ENCODE assay signal across 9 cellular contexts in the genomic region with DNA sequence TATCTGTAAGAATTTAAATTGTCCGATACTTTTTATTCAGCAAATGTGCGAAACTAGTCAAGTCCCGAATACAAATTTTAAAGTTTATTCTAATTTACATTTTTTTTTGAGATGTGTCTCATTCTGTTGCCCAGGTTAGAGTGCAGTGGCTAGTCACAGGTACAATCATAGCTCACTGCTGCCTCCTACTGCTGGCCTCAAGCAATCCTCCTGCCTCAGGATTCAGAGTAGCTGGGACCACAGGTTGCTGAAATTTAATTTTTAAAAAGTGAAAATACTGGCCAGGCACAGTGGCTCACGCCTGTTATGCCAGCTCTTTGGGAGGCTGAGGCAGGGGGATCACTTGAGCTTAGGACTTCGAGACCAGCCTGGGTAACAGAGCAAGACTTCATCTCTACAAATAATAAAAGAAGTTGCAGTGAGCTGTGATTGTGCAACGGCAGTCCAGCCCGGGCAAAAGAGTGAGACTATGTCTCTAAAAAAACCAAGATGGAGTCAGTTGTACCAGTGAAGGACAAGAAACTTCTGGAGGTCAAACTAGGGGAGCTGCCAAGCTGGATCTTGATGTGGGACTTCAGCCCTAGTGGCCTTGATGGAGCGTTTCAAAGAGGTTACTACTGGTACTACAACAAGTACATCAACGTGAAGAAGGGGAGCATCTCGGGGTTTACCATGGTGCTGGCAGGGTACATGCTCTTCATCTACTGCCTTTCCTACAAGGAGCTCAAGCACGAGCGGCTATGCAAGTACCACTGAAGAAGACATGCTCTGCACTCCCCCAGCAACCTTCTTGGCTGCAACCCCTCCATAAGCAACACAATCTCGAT. TPM values are rescaled to one million over a fixed set of nuclear protein-coding genes. Genes with fewer than 3 reads are reported as not detected.
DNase-seq lines count a peak whose midpoint lies in the region; ATAC-seq, FAIRE-seq and TF ChIP-seq lines count a peak whose summit lies in the region.
"Had no signal": no experiment of that assay in that cellular context is flagged by ENCODE, and none has a peak within 500 bp of the region (broad histone marks: within the 10 kb centered on the region; RNA-seq: fewer than 3 reads in every experiment).

No MANE protein-coding gene starts in this region.

- BruUV-seq in HepG2 (replicated peaks; lab: Mats Ljungman, UMichigan), result no TSS peak

- H3K9me3 ChIP-seq in HepG2 (ENCODE audit: low read length) (no peaks in the 10 kb centered on the region), uterus (no peaks in the 10 kb centered on the region)
- H3K9me3 ChIP-seq: BLaER1 had no signal

- H3K79me2 ChIP-seq in HepG2 (ENCODE audit: insufficient read depth, low read length), result peaks cover 29% of the 10 kb centered on the region

- no peak for TF ChIP-seq POLR2A in HepG2 (IDR thresholded peaks at IDR 0.05; ENCODE audit: insufficient read depth in 1 of 2, low read depth in 2 of 2, low read length in 2 of 2)
- no peak for TF ChIP-seq POLR2A in uterus (IDR thresholded peaks at IDR 0.05)

- FAIRE-seq in HepG2 (lab: Jason Lieb, UNC), result peak; percentile 37

- intact Hi-C loops in HepG2 (cut with micrococcal nuclease; ENCODE audit: unreplicated experiment) (loop anchor here (1.0 to 10.0 kb wide), 3 partner anchors 71 to 336 kb away; no protein-coding TSS in a partner anchor), uterus (cut with DNase I; ENCODE audit: low total_unique reads) (no loop called here), posterior cingulate gyrus (cut with DNase I) (loop anchor here (5.0 kb wide), 1 partner anchor 69 kb away; no protein-coding TSS in a partner anchor)

- H3K4me1 ChIP-seq in HepG2 (ENCODE audit: insufficient read depth, low read length), result peaks cover 26% of the 10 kb centered on the region
- H3K4me1 ChIP-seq in uterus, result peaks cover 5 to 6% of the 10 kb centered on the region in 2 donors

- CTCF ChIA-PET in RWPE1 (lab: Yijun Ruan, JAX) (interaction anchor here (0.6 to 3.7 kb wide), 4 partner anchors 11 to 190 kb away, joined by 3 to 14 read pairs (median 4); no protein-coding TSS in a partner anchor), HepG2 (lab: Yijun Ruan, JAX; ENCODE audit: low intra/inter-chr PET ratio, low total read pairs) (interaction anchor here (1.2 to 4.8 kb wide), 4 partner anchors 72 to 184 kb away, joined by 4 to 57 read pairs (median 6); no protein-coding TSS in a partner anchor)

- H3K27me3 ChIP-seq in HepG2 (ENCODE audit: control insufficient read depth in 1 of 2, insufficient read depth in 2 of 2, low read length in 2 of 2) (no peaks in the 10 kb centered on the region; a peak in 1 of 5 replicates), uterus (no peaks in the 10 kb centered on the region)
- H3K27me3 ChIP-seq: BLaER1 had no signal

- H3K4me3 ChIP-seq in HepG2 (replicated peaks in 1 of 3; ENCODE audit: insufficient read depth in 1 of 3, low read depth in 2 of 3, low read length in 3 of 3), result no peak overlapping the region
- no peak overlapping the region for H3K4me3 ChIP-seq in uterus
- H3K4me3 ChIP-seq: BLaER1 had no signal

- in situ Hi-C loops in HepG2 (cut with HindIII; ENCODE audit: extremely low pct_ligation_motif_present, low pct_unique_long_range_greater_than_20kb), result loop anchor here (5.0 to 10.0 kb wide), 2 partner anchors 69 to 186 kb away; no protein-coding TSS in a partner anchor

- H3K9me3 Mint-ChIP-seq in activated naive CD8-positive, alpha-beta T cell treated with anti-CD3 and anti-CD28 coated beads, Interleukin-2, amount 50 U/mL, for 24 hours, result no peaks in the 10 kb centered on the region

- peak; percentile 40; the same call in 1 of the 2 replicates for TF ChIP-seq RAD21 in HepG2 (CRISPR knock-in tag; IDR thresholded peaks at IDR 0.05)

- peak; percentile 25 for DNase-seq in NCI-H1694 treated with DMSO at 0.1 percent for 48 hours (lab: John Stamatoyannopoulos, UW)
- DNase-seq in NCI-H1694 (lab: John Stamatoyannopoulos, UW), result no peak
- no peak for DNase-seq in RWPE1 (ENCODE audit: low spot score)
- peak; percentile 58 for DNase-seq in activated naive CD8-positive, alpha-beta T cell treated with anti-CD3 and anti-CD28 coated beads, Interleukin-2, amount 50 U/mL, for 24 hours
- DNase-seq in HepG2 (ENCODE audit: low spot score), result peak; percentile 57
- no peak for DNase-seq in uterus
- DNase-seq in posterior cingulate gyrus, result no peak

- no peak overlapping the region for H3K4me2 ChIP-seq in HepG2 (ENCODE audit: low read depth, low read length)
- H3K4me2 ChIP-seq: BLaER1 had no signal

- 93% methylated on average over 13 of the region's 13 CpGs for WGBS in HepG2 (ENCODE audit: low lambda C conversion rate)

- H2AFZ ChIP-seq in HepG2 (ENCODE audit: low read length), result no peak overlapping the region

- peaks cover 3% of the 10 kb centered on the region; the same call in 1 of the 2 replicates for H4K20me1 ChIP-seq in HepG2 (ENCODE audit: insufficient read depth, low read length)

- H3K4me1 Mint-ChIP-seq in activated naive CD8-positive, alpha-beta T cell treated with anti-CD3 and anti-CD28 coated beads, Interleukin-2, amount 50 U/mL, for 24 hours, result peaks cover 34% of the 10 kb centered on the region

- H3K36me3 Mint-ChIP-seq in activated naive CD8-positive, alpha-beta T cell treated with anti-CD3 and anti-CD28 coated beads, Interleukin-2, amount 50 U/mL, for 24 hours (ENCODE audit: low read depth), result peaks cover 52% of the 10 kb centered on the region

- POLR2A ChIA-PET in RWPE1 (lab: Yijun Ruan, JAX; ENCODE audit: low non-redundant PET), result no interaction called here
- POLR2A ChIA-PET in HepG2 (lab: Yijun Ruan, JAX), result interaction anchor here (1.0 to 2.7 kb wide), 3 partner anchors 10 to 71 kb away, joined by 3 to 23 read pairs (median 3); a partner anchor contains a TSS

- no peak for TF ChIP-seq EP300 in HepG2 (IDR thresholded peaks at IDR 0.05; ENCODE audit: low read depth in 2 of 2, low read length in 2 of 2)
- TF ChIP-seq EP300 in HepG2 (CRISPR knock-in tag; IDR thresholded peaks at IDR 0.05; ENCODE audit: borderline replicate concordance), result no peak

- H3K36me3 ChIP-seq in HepG2 (replicated peaks in 1 of 2; ENCODE audit: control insufficient read depth in 1 of 2, insufficient read depth in 2 of 2, low read length in 2 of 2), result peaks cover 10 to 32% of the 10 kb centered on the region in 2 experiments
- no peaks in the 10 kb centered on the region for H3K36me3 ChIP-seq in uterus

- H3K4me3 Mint-ChIP-seq in activated naive CD8-positive, alpha-beta T cell treated with anti-CD3 and anti-CD28 coated beads, Interleukin-2, amount 50 U/mL, for 24 hours, result no peak overlapping the region

- no peak overlapping the region for H3K27ac Mint-ChIP-seq in activated naive CD8-positive, alpha-beta T cell treated with anti-CD3 and anti-CD28 coated beads, Interleukin-2, amount 50 U/mL, for 24 hours

- H3K9ac ChIP-seq in HepG2 (ENCODE audit: insufficient read depth, low read depth, low read length), result no peak overlapping the region
- H3K9ac ChIP-seq: BLaER1 had no signal

- H3K27ac ChIP-seq in RWPE1 (no peak overlapping the region), HepG2 (ENCODE audit: extremely low read length, insufficient read depth, low read length) (no peak overlapping the region), uterus (no peak overlapping the region)
- H3K27ac ChIP-seq: BLaER1 had no signal

- peak; percentile 59 for ATAC-seq in activated naive CD8-positive, alpha-beta T cell treated with anti-CD3 and anti-CD28 coated beads, Interleukin-2, amount 50 U/mL, for 24 hours
- peak; percentile 63 for ATAC-seq in HepG2
- no peak for ATAC-seq in HG02885 (IDR thresholded peaks at IDR 0.05; ENCODE audit: poor library complexity, unreplicated experiment)

- no peaks in the 10 kb centered on the region for H3K27me3 Mint-ChIP-seq in activated naive CD8-positive, alpha-beta T cell treated with anti-CD3 and anti-CD28 coated beads, Interleukin-2, amount 50 U/mL, for 24 hours

- TF ChIP-seq CTCF in RWPE1 (conservative IDR thresholded peaks at IDR 0.05; ENCODE audit: low read depth) (peak; percentile 45), HepG2 (CRISPR knock-in tag; IDR thresholded peaks at IDR 0.05) (peak; percentile 70), uterus (IDR thresholded peaks at IDR 0.05) (peak in 3 of 4 experiments; percentile 36 to 46 (median 38))

RNA-seq across cellular contexts. Expression of a gene that starts 5.6 kb away (rescaled TPM):
- total RNA-seq in HepG2 (2016; rRNA removed; fragmentation: Illumina TruSeq; extraction: Trizol) (16.2 and 25.5 TPM in 2 replicates), uterus (10 to 100 TPM in 3 of 4 donors, 1 to 10 TPM in 1; 2.4 to 41.8 (median 17.8) TPM)
- 6.2 and 6.5 TPM in 2 replicates for total RNA-seq in HepG2 (2016; cell fraction: cytosol; rRNA removed; fragmentation: Illumina TruSeq; extraction: Trizol; ENCODE audit: low read depth)
- total RNA-seq in HepG2 (2016; cell fraction: insoluble cytoplasmic fraction; rRNA removed; fragmentation: Illumina TruSeq; extraction: Trizol), result 17.1 and 25.1 TPM in 2 replicates
- total RNA-seq in HepG2 (2016; cell fraction: membrane; rRNA removed; fragmentation: Illumina TruSeq; extraction: Trizol), result 4.8 and 7.5 TPM in 2 replicates
- total RNA-seq in HepG2 (2016; cell fraction: nucleus; rRNA removed; fragmentation: Illumina TruSeq; extraction: Trizol), result 40.2 and 43.9 TPM in 2 replicates
- 19.6 and 21.1 TPM in 2 replicates for polyA plus RNA-seq in HepG2 (2011; rRNA removed)
- 7.1 and 7.7 TPM in 2 replicates for polyA plus RNA-seq in HepG2 (2011; cell fraction: cytosol; rRNA removed)
- polyA plus RNA-seq in HepG2 (2011; cell fraction: nucleus; rRNA removed), result 33.9 and 48.5 TPM in 2 replicates
- polyA plus RNA-seq in HepG2 (2012), result 20.6 and 26.0 TPM in 2 replicates
- polyA plus RNA-seq in HepG2 (2016; cell fraction: cytosol; fragmentation: Illumina TruSeq; extraction: Trizol; ENCODE audit: low read depth), result 1.7 and 1.9 TPM in 2 replicates
- 15.7 and 18.4 TPM in 2 replicates for polyA plus RNA-seq in HepG2 (2016; cell fraction: insoluble cytoplasmic fraction; fragmentation: Illumina TruSeq; extraction: Trizol; ENCODE audit: low read depth)
- polyA plus RNA-seq in HepG2 (2016; cell fraction: membrane; fragmentation: Illumina TruSeq; extraction: Trizol; ENCODE audit: low read depth), result 2.1 and 3.4 TPM in 2 replicates
- polyA plus RNA-seq in HepG2 (2016; cell fraction: nucleus; fragmentation: Illumina TruSeq; extraction: Trizol; ENCODE audit: insufficient read depth, low read depth), result 81.7 and 89.2 TPM in 2 replicates
- 8.5 and 12.3 TPM in 2 replicates for polyA minus RNA-seq in HepG2 (2011; rRNA and poly(A)+ RNA removed; ENCODE audit: low replicate concordance)
- polyA minus RNA-seq in HepG2 (2011; cell fraction: cytosol; rRNA and poly(A)+ RNA removed), result 3.9 and 5.4 TPM in 2 replicates
- 61.8 and 78.0 TPM in 2 replicates for polyA minus RNA-seq in HepG2 (2011; cell fraction: nucleus; rRNA and poly(A)+ RNA removed)

RNA-seq across cellular contexts. Expression of a gene that starts 14.8 kb away (rescaled TPM):
- total RNA-seq in HepG2 (2016; rRNA removed; fragmentation: Illumina TruSeq; extraction: Trizol), result 503 and 539 TPM in 2 replicates
- total RNA-seq in HepG2 (2016; cell fraction: cytosol; rRNA removed; fragmentation: Illumina TruSeq; extraction: Trizol; ENCODE audit: low read depth), result 84.1 and 89.7 TPM in 2 replicates
- total RNA-seq in HepG2 (2016; cell fraction: insoluble cytoplasmic fraction; rRNA removed; fragmentation: Illumina TruSeq; extraction: Trizol), result 489 and 528 TPM in 2 replicates
- total RNA-seq in HepG2 (2016; cell fraction: membrane; rRNA removed; fragmentation: Illumina TruSeq; extraction: Trizol), result 116 and 157 TPM in 2 replicates
- total RNA-seq in HepG2 (2016; cell fraction: nucleus; rRNA removed; fragmentation: Illumina TruSeq; extraction: Trizol), result 878 and 919 TPM in 2 replicates
- polyA plus RNA-seq in HepG2 (2011; rRNA removed), result 622 and 684 TPM in 2 replicates
- 569 and 613 TPM in 2 replicates for polyA plus RNA-seq in HepG2 (2011; cell fraction: cytosol; rRNA removed)
- 1,237 and 1,431 TPM in 2 replicates for polyA plus RNA-seq in HepG2 (2011; cell fraction: nucleus; rRNA removed)
- 388 and 421 TPM in 2 replicates for polyA plus RNA-seq in HepG2 (2012)
- polyA plus RNA-seq in HepG2 (2016; cell fraction: cytosol; fragmentation: Illumina TruSeq; extraction: Trizol; ENCODE audit: low read depth), result 39.4 and 49.0 TPM in 2 replicates
- 620 and 627 TPM in 2 replicates for polyA plus RNA-seq in HepG2 (2016; cell fraction: insoluble cytoplasmic fraction; fragmentation: Illumina TruSeq; extraction: Trizol; ENCODE audit: low read depth)
- 60.1 and 80.5 TPM in 2 replicates for polyA plus RNA-seq in HepG2 (2016; cell fraction: membrane; fragmentation: Illumina TruSeq; extraction: Trizol; ENCODE audit: low read depth)
- 1,021 and 1,036 TPM in 2 replicates for polyA plus RNA-seq in HepG2 (2016; cell fraction: nucleus; fragmentation: Illumina TruSeq; extraction: Trizol; ENCODE audit: insufficient read depth, low read depth)
- polyA minus RNA-seq in HepG2 (2011; rRNA and poly(A)+ RNA removed; ENCODE audit: low replicate concordance), result 1,158 and 1,526 TPM in 2 replicates
- polyA minus RNA-seq in HepG2 (2011; cell fraction: cytosol; rRNA and poly(A)+ RNA removed), result 501 and 518 TPM in 2 replicates
- polyA minus RNA-seq in HepG2 (2011; cell fraction: nucleus; rRNA and poly(A)+ RNA removed), result 2,012 and 2,066 TPM in 2 replicates
- 100 to 1,000 TPM; 576 to 943 (median 602) TPM for total RNA-seq in uterus

RNA-seq across cellular contexts. Expression of a gene that starts 15.5 kb away (rescaled TPM):
- total RNA-seq in HepG2 (2016; rRNA removed; fragmentation: Illumina TruSeq; extraction: Trizol) (31.9 and 68.8 TPM in 2 replicates), uterus (10 to 100 TPM; 34.8 to 100.0 (median 69.8) TPM)
- 28.2 and 32.1 TPM in 2 replicates for total RNA-seq in HepG2 (2016; cell fraction: cytosol; rRNA removed; fragmentation: Illumina TruSeq; extraction: Trizol; ENCODE audit: low read depth)
- total RNA-seq in HepG2 (2016; cell fraction: insoluble cytoplasmic fraction; rRNA removed; fragmentation: Illumina TruSeq; extraction: Trizol), result 34.8 and 63.6 TPM in 2 replicates
- total RNA-seq in HepG2 (2016; cell fraction: membrane; rRNA removed; fragmentation: Illumina TruSeq; extraction: Trizol), result 29.6 and 34.9 TPM in 2 replicates
- 128 and 149 TPM in 2 replicates for total RNA-seq in HepG2 (2016; cell fraction: nucleus; rRNA removed; fragmentation: Illumina TruSeq; extraction: Trizol)
- polyA plus RNA-seq in HepG2 (2011; rRNA removed), result 58.6 and 65.9 TPM in 2 replicates
- 11.6 and 14.3 TPM in 2 replicates for polyA plus RNA-seq in HepG2 (2011; cell fraction: cytosol; rRNA removed)
- polyA plus RNA-seq in HepG2 (2011; cell fraction: nucleus; rRNA removed), result 128 and 136 TPM in 2 replicates
- 42.4 and 43.9 TPM in 2 replicates for polyA plus RNA-seq in HepG2 (2012)
- 9.9 and 10.0 TPM in 2 replicates for polyA plus RNA-seq in HepG2 (2016; cell fraction: cytosol; fragmentation: Illumina TruSeq; extraction: Trizol; ENCODE audit: low read depth)
- 31.3 and 31.7 TPM in 2 replicates for polyA plus RNA-seq in HepG2 (2016; cell fraction: insoluble cytoplasmic fraction; fragmentation: Illumina TruSeq; extraction: Trizol; ENCODE audit: low read depth)
- polyA plus RNA-seq in HepG2 (2016; cell fraction: membrane; fragmentation: Illumina TruSeq; extraction: Trizol; ENCODE audit: low read depth), result 16.6 and 17.0 TPM in 2 replicates
- polyA plus RNA-seq in HepG2 (2016; cell fraction: nucleus; fragmentation: Illumina TruSeq; extraction: Trizol; ENCODE audit: insufficient read depth, low read depth), result 274 and 290 TPM in 2 replicates
- 37.3 and 40.5 TPM in 2 replicates for polyA minus RNA-seq in HepG2 (2011; rRNA and poly(A)+ RNA removed; ENCODE audit: low replicate concordance)
- 13.0 and 13.9 TPM in 2 replicates for polyA minus RNA-seq in HepG2 (2011; cell fraction: cytosol; rRNA and poly(A)+ RNA removed)
- polyA minus RNA-seq in HepG2 (2011; cell fraction: nucleus; rRNA and poly(A)+ RNA removed), result 201 and 240 TPM in 2 replicates

RNA-seq across cellular contexts. Expression of a gene that starts 42.3 kb away (rescaled TPM):
- total RNA-seq in HepG2 (2016; rRNA removed; fragmentation: Illumina TruSeq; extraction: Trizol), result 0.27 TPM in 1 of 2 replicates, not detected in the other
- not detected in 2 replicates for total RNA-seq in HepG2 (2016; cell fraction: cytosol; rRNA removed; fragmentation: Illumina TruSeq; extraction: Trizol; ENCODE audit: low read depth)
- total RNA-seq in HepG2 (2016; cell fraction: insoluble cytoplasmic fraction; rRNA removed; fragmentation: Illumina TruSeq; extraction: Trizol), result not detected in 2 replicates
- not detected in 2 replicates for total RNA-seq in HepG2 (2016; cell fraction: membrane; rRNA removed; fragmentation: Illumina TruSeq; extraction: Trizol)
- total RNA-seq in HepG2 (2016; cell fraction: nucleus; rRNA removed; fragmentation: Illumina TruSeq; extraction: Trizol), result not detected in 2 replicates
- 0.98 and 1.7 TPM in 2 replicates for polyA plus RNA-seq in HepG2 (2011; rRNA removed)
- 0.47 and 0.75 TPM in 2 replicates for polyA plus RNA-seq in HepG2 (2011; cell fraction: cytosol; rRNA removed)
- 0.80 and 1.5 TPM in 2 replicates for polyA plus RNA-seq in HepG2 (2011; cell fraction: nucleus; rRNA removed)
- polyA plus RNA-seq in HepG2 (2012), result 0.57 TPM in 1 of 2 replicates, not detected in the other
- polyA plus RNA-seq in HepG2 (2016; cell fraction: cytosol; fragmentation: Illumina TruSeq; extraction: Trizol; ENCODE audit: low read depth), result not detected in 2 replicates
- polyA plus RNA-seq in HepG2 (2016; cell fraction: insoluble cytoplasmic fraction; fragmentation: Illumina TruSeq; extraction: Trizol; ENCODE audit: low read depth), result not detected in 2 replicates
- 0.34 TPM in 1 of 2 replicates, not detected in the other for polyA plus RNA-seq in HepG2 (2016; cell fraction: membrane; fragmentation: Illumina TruSeq; extraction: Trizol; ENCODE audit: low read depth)
- 0.64 TPM in 1 of 2 replicates, not detected in the other for polyA plus RNA-seq in HepG2 (2016; cell fraction: nucleus; fragmentation: Illumina TruSeq; extraction: Trizol; ENCODE audit: insufficient read depth, low read depth)
- polyA minus RNA-seq in HepG2 (2011; rRNA and poly(A)+ RNA removed; ENCODE audit: low replicate concordance), result 0.72 TPM in 1 of 2 replicates, not detected in the other
- polyA minus RNA-seq in HepG2 (2011; cell fraction: cytosol; rRNA and poly(A)+ RNA removed), result not detected in 2 replicates
- 1.2 and 2.5 TPM in 2 replicates for polyA minus RNA-seq in HepG2 (2011; cell fraction: nucleus; rRNA and poly(A)+ RNA removed)
- 1 to 10 TPM in 3 of 4 donors, under 1 TPM in 1; 0.59 to 9.5 (median 3.8) TPM for total RNA-seq in uterus

Comparison
In these comparisons a context has a peak if more than half of its experiments do, and no peak if none do; other contexts are left out.
1. DNase-seq: peak in NCI-H1694 treated with DMSO at 0.1 percent for 48 hours (single experiment), activated naive CD8-positive, alpha-beta T cell treated with anti-CD3 and anti-CD28 coated beads, Interleukin-2, amount 50 U/mL, for 24 hours (single experiment) and HepG2 (single experiment); none in NCI-H1694 (single experiment), RWPE1 (single experiment), uterus (0 of 2) and posterior cingulate gyrus (0 of 10).
2. Peak in every context shown above with its lines, with median percentiles within 50 percentile points of each other: CTCF ChIP-seq.